ENCODE assay signal across 14 cellular contexts in genomic region chr18:47968006-47968676, GRCh38. TPM values are rescaled to one million over a fixed set of nuclear protein-coding genes. Genes with fewer than 3 reads are reported as not detected.
DNase-seq lines count a peak whose midpoint lies in the region; ATAC-seq lines count a peak whose summit lies in the region.
"Had no signal": no experiment of that assay in that cellular context is flagged by ENCODE, and none has a peak within 500 bp of the region (broad histone marks: within the 10 kb centered on the region; RNA-seq: fewer than 3 reads in every experiment).

No MANE protein-coding gene starts in this region.

- in situ Hi-C loops in Caki2 (cut with HindIII; ENCODE audit: low pct_unique_long_range_greater_than_20kb, low sequenced_read_pairs): no loop called here

- H3K27ac ChIP-seq in ectodermal cell (ENCODE audit: insufficient read depth, low read depth, low read length, poor library complexity, severe bottlenecking): peak overlapping the region; percentile 89
- H3K27ac ChIP-seq: ovary had no signal

- no peaks in the 10 kb centered on the region for H3K36me3 Mint-ChIP-seq in activated CD4-positive, alpha-beta T cell treated with anti-CD3 and anti-CD28 coated beads, Interleukin-2, amount 10 ng/mL, durations not matched to agents 7 days and 5 days (ENCODE audit: low read depth)

- H3K4me3 Mint-ChIP-seq in activated CD4-positive, alpha-beta T cell treated with anti-CD3 and anti-CD28 coated beads, Interleukin-2, amount 10 ng/mL, durations not matched to agents 7 days and 5 days: no peak overlapping the region
- H3K4me3 Mint-ChIP-seq: activated naive CD4-positive, alpha-beta T cell treated with anti-CD3 and anti-CD28 coated beads for 36 hours; B cell; immature natural killer cell had no signal

- peaks cover 20% of the 10 kb centered on the region for H3K4me1 ChIP-seq in ectodermal cell (ENCODE audit: control insufficient read depth, insufficient read depth, low read length)

- H3K27me3 Mint-ChIP-seq in activated CD4-positive, alpha-beta T cell treated with anti-CD3 and anti-CD28 coated beads, Interleukin-2, amount 10 ng/mL, durations not matched to agents 7 days and 5 days: peaks cover 8% of the 10 kb centered on the region

- DNase-seq in Caki2 (ENCODE audit: low read depth) (peak; percentile 73), MG63 (peak; percentile 21), myocyte (ENCODE audit: low read depth) (peak; percentile 53), mucosa of gallbladder (ENCODE audit: low spot score) (no peak), NCI-H345 treated with DMSO at 0.1 percent for 48 hours (lab: John Stamatoyannopoulos, UW; ENCODE audit: unreplicated experiment) (no peak)
- no peak for DNase-seq in activated CD4-positive, alpha-beta T cell treated with anti-CD3 and anti-CD28 coated beads, Interleukin-2, amount 10 ng/mL, durations not matched to agents 7 days and 5 days
- DNase-seq: activated naive CD4-positive, alpha-beta T cell treated with anti-CD3 and anti-CD28 coated beads for 36 hours; immature natural killer cell; NCI-H2171 treated with DMSO at 0.1 percent for 48 hours; ovary; SIG-M5 had no signal

- ATAC-seq in HG03159 (IDR thresholded peaks at IDR 0.05; ENCODE audit: unreplicated experiment): no peak

- H3K4me1 Mint-ChIP-seq in activated CD4-positive, alpha-beta T cell treated with anti-CD3 and anti-CD28 coated beads, Interleukin-2, amount 10 ng/mL, durations not matched to agents 7 days and 5 days: no peaks in the 10 kb centered on the region

- H3K9me3 ChIP-seq in MG63 (no peaks in the 10 kb centered on the region), ectodermal cell (ENCODE audit: control insufficient read depth, low read length) (no peaks in the 10 kb centered on the region)
- H3K9me3 ChIP-seq: ovary had no signal

- H3K36me3 ChIP-seq in MG63: no peaks in the 10 kb centered on the region
- H3K36me3 ChIP-seq in ectodermal cell (ENCODE audit: control insufficient read depth, insufficient read depth, low read length): no peaks in the 10 kb centered on the region
- H3K36me3 ChIP-seq: ovary had no signal

- POLR2A ChIA-PET in activated CD4-positive, alpha-beta T cell treated with anti-CD3 and anti-CD28 coated beads, Interleukin-2, amount 10 ng/mL, durations not matched to agents 7 days and 5 days (lab: Charles Lee): no interaction called here

- 33 to 35% methylated on average over 9 of the region's 9 CpGs for WGBS in ectodermal cell, 2 experiments

- H3K27me3 ChIP-seq in MG63 (no peaks in the 10 kb centered on the region), ectodermal cell (ENCODE audit: control insufficient read depth, insufficient read depth, low read length, poor library complexity, severe bottlenecking) (no peaks in the 10 kb centered on the region)
- H3K27me3 ChIP-seq: ovary had no signal

- H3K27ac Mint-ChIP-seq in activated CD4-positive, alpha-beta T cell treated with anti-CD3 and anti-CD28 coated beads, Interleukin-2, amount 10 ng/mL, durations not matched to agents 7 days and 5 days: no peak overlapping the region
- H3K27ac Mint-ChIP-seq: activated naive CD4-positive, alpha-beta T cell treated with anti-CD3 and anti-CD28 coated beads for 36 hours; B cell; immature natural killer cell had no signal

- CTCF ChIA-PET in activated CD4-positive, alpha-beta T cell treated with anti-CD3 and anti-CD28 coated beads, Interleukin-2, amount 10 ng/mL, durations not matched to agents 7 days and 5 days (lab: Charles Lee): interaction anchor here (1.2 kb wide), 1 partner anchor 15 kb away, joined by 3 read pairs; no protein-coding TSS in a partner anchor

- peaks cover 2% of the 10 kb centered on the region for H3K9me3 Mint-ChIP-seq in activated CD4-positive, alpha-beta T cell treated with anti-CD3 and anti-CD28 coated beads, Interleukin-2, amount 10 ng/mL, durations not matched to agents 7 days and 5 days
- H3K9me3 Mint-ChIP-seq: activated naive CD4-positive, alpha-beta T cell treated with anti-CD3 and anti-CD28 coated beads for 36 hours had no signal

- no peak overlapping the region for H3K4me3 ChIP-seq in MG63
- H3K4me3 ChIP-seq in ectodermal cell (ENCODE audit: insufficient read depth, low read depth, low read length): no peak overlapping the region
- H3K4me3 ChIP-seq: ovary had no signal

RNA-seq across cellular contexts. Expression of gene SMAD2, which starts 37.7 kb away (rescaled TPM):
- 40.4 and 48.9 TPM in 2 replicates for total RNA-seq in Caki2 (2014; rRNA removed; shearing (Covaris generic); ENCODE audit: low replicate concordance)
- total RNA-seq in MG63 (2014; rRNA removed; shearing (Covaris generic); ENCODE audit: low replicate concordance): 76.9 and 78.9 TPM in 2 replicates
- polyA plus RNA-seq in ectodermal cell (2013, experiment 1 of 4): 82.0 TPM
- polyA plus RNA-seq in ectodermal cell (2013, experiment 2 of 4): 81.3 TPM
- 53.4 TPM for polyA plus RNA-seq in ectodermal cell (2013, experiment 3 of 4)
- 60.8 TPM for polyA plus RNA-seq in ectodermal cell (2013, experiment 4 of 4)
- total RNA-seq in myocyte (90.4 and 101 TPM in 2 replicates), mucosa of gallbladder (111 TPM)
- 60.9 TPM for polyA plus RNA-seq in myocyte (2012)
- total RNA-seq in activated CD4-positive, alpha-beta T cell treated with anti-CD3 and anti-CD28 coated beads, Interleukin-2, amount 10 ng/mL, durations not matched to agents 7 days and 5 days: 100 to 1,000 TPM; 141 to 158 TPM

Comparison
In these comparisons a context has a peak if more than half of its experiments do, and no peak if none do; other contexts are left out.
1. DNase-seq: peak in Caki2 (single experiment), MG63 (single experiment) and myocyte (single experiment); none in activated CD4-positive, alpha-beta T cell treated with anti-CD3 and anti-CD28 coated beads, Interleukin-2, amount 10 ng/mL, durations not matched to agents 7 days and 5 days (single experiment), mucosa of gallbladder (single experiment) and NCI-H345 treated with DMSO at 0.1 percent for 48 hours (single experiment).